ENCODE assay signal across 8 cellular contexts in the genomic region with DNA sequence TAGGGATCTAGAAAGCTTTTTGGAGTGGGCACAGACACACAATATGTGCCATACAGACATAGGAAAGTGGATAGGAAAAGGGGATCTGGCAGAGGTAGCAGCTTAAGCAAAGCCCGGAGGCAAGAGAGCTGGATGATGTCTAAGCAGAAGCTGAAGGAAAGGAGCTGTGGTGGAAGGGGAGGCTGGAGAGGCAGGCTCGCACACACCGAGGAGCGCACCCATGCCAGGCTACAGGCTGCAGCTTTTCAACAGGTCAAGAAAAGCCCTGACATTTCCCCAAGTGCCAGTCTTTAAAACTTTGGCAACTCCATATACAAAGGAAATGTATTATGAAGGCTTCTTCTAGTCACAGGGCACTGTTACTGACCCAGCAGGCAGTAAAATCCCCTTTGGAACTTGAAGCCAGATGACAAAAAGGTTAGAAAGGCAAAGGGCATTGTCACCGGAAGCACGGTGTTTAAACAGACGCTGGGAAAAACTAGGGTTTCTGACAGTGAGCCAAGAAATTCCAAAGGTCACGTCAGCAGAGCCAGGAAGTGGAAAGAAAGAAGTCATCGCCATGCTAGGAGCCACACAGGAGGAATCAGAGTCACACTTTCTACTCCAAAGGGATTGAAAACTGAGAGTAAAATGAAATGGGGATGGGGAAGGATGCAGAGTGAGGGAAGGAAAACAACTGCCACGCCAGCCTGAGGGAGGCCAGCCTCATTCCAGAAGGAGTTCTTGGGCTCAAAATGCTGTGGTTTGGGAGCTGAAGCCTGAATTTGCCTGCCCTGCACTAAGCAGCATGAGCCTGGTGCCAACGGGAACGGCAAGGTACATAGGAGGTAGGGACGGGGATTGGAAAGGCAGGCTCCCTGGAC.
DNase-seq lines count a peak whose midpoint lies in the region; ATAC-seq and TF ChIP-seq lines count a peak whose summit lies in the region.

No MANE protein-coding gene starts in this region.

- H3K9me3 ChIP-seq in gastroesophageal sphincter, result no peaks in the 10 kb centered on the region

- no peak for TF ChIP-seq EP300 in gastroesophageal sphincter (IDR thresholded peaks at IDR 0.05)

- no peaks in the 10 kb centered on the region for H3K36me3 ChIP-seq in gastroesophageal sphincter

- 19 to 35% methylated on average over 3 to 13 of the region's 13 CpGs for WGBS in gastroesophageal sphincter (ENCODE audit: low coverage in 1 of 2), 2 donors

- no peak overlapping the region for H3K4me3 ChIP-seq in gastroesophageal sphincter

- no peaks in the 10 kb centered on the region for H3K27me3 ChIP-seq in gastroesophageal sphincter

- no peak for TF ChIP-seq CTCF in gastroesophageal sphincter (IDR thresholded peaks at IDR 0.05)

- peaks cover 0 to 16% (median 6%) of the 10 kb centered on the region in 3 donors for H3K4me1 ChIP-seq in gastroesophageal sphincter

- TF ChIP-seq POLR2A in gastroesophageal sphincter (IDR thresholded peaks at IDR 0.05), result no peak

- ATAC-seq in gastroesophageal sphincter (peak; percentile 82), HG03432 (IDR thresholded peaks at IDR 0.05; ENCODE audit: unreplicated experiment) (no peak), HG02884 (IDR thresholded peaks at IDR 0.05; ENCODE audit: unreplicated experiment) (no peak), GM18519 (IDR thresholded peaks at IDR 0.05; ENCODE audit: low FRiP score, unreplicated experiment) (no peak)

- DNase-seq in EL (peak; percentile 90), SHP77 (lab: John Stamatoyannopoulos, UW) (peak; percentile 17 to 38), renal cortical epithelial cell (ENCODE audit: low read depth) (peak; percentile 96), NCI-H2196 treated with DMSO at 0.1 percent for 48 hours (lab: John Stamatoyannopoulos, UW; ENCODE audit: unreplicated experiment) (no peak)

- peak overlapping the region in 3 of 4 donors; percentile 62 to 74 (median 67) for H3K27ac ChIP-seq in gastroesophageal sphincter
